Comparison of ENCODE assay signal across 23 cellular contexts in the genomic region with DNA sequence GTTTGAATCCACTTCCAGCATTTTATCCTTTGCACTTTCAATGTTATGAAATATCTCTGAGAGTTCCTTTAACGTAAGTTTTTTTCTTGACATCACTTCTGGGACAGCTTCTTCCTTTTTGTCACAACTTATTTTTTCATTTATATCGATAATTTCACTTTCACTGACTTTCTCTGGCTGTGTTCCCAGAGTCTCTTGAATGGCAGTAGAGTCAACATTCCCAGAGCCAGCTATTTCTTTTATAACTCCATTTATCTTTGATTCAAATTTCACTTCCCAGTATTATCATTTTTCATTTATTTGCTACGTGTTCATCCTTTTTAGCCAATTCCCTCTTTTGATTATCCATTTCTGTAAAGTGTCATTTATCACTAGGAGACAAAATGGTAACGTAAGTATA.
"Had no signal": no experiment of that assay in that cellular context is flagged by ENCODE, and none has a peak within 500 bp of the region (broad histone marks: within the 10 kb centered on the region; RNA-seq: fewer than 3 reads in every experiment).

No MANE protein-coding gene starts in this region.

- H3K4me1 ChIP-seq: esophagus squamous epithelium, left lung, prostate gland, transverse colon, uterus had no signal

- H3K27ac Mint-ChIP-seq: activated CD4-positive, alpha-beta memory T cell treated with anti-CD3 and anti-CD28 coated beads for 36 hours; activated CD4-positive, alpha-beta T cell treated with anti-CD3 and anti-CD28 coated beads for 36 hours; activated naive CD8-positive, alpha-beta T cell; activated T-helper 1 cell treated with anti-CD3 and anti-CD28 coated beads, Interleukin-12 subunit alpha, Interleukin-12 subunit beta, Interleukin-2, Interleukin-4 antibody, amounts not matched to agents 30 ng/mL and 10 ng/mL and 1 ng/mL, durations not matched to agents 14 hours and 24 hours and 36 hours; nephron progenitor cell; stimulated activated naive CD8-positive, alpha-beta T cell treated with anti-CD3 and anti-CD28 coated beads, Interleukin-15, Interleukin-2, amounts not matched to agents 100 ng/mL and 50 ng/mL, for 24 hours had no signal

- DNase-seq: activated CD4-positive, alpha-beta memory T cell treated with anti-CD3 and anti-CD28 coated beads for 36 hours; activated CD4-positive, alpha-beta T cell treated with anti-CD3 and anti-CD28 coated beads for 36 hours; activated gamma-delta T cell treated with Interleukin-2 at 50 U/mL for 16 hours; activated T-cell treated with anti-CD3 and anti-CD28 coated beads for 4 hours; amniotic stem cell; dermis blood vessel endothelial cell; effector memory CD4-positive, alpha-beta T cell; esophagus squamous epithelium; foreskin keratinocyte; left lung; nephron progenitor cell; occipital lobe; right cardiac atrium; stimulated activated CD4-positive, alpha-beta T cell treated with anti-CD3 and anti-CD28 coated beads, Interleukin-2, amount 100 ng/mL, for 24 hours; transverse colon; uterus had no signal

- ATAC-seq: activated CD4-positive, alpha-beta T cell treated with anti-CD3 and anti-CD28 coated beads for 36 hours; foreskin keratinocyte; left lung; right cardiac atrium had no signal

- H3K9me3 Mint-ChIP-seq: activated CD4-positive, alpha-beta memory T cell treated with anti-CD3 and anti-CD28 coated beads for 36 hours; activated T-helper 1 cell treated with anti-CD3 and anti-CD28 coated beads, Interleukin-12 subunit alpha, Interleukin-12 subunit beta, Interleukin-2, Interleukin-4 antibody, amounts not matched to agents 30 ng/mL and 10 ng/mL and 1 ng/mL, durations not matched to agents 14 hours and 24 hours and 36 hours; nephron progenitor cell; stimulated activated naive CD8-positive, alpha-beta T cell treated with anti-CD3 and anti-CD28 coated beads, Interleukin-15, Interleukin-2, amounts not matched to agents 100 ng/mL and 50 ng/mL, for 24 hours had no signal

- H3K4me3 ChIP-seq: cardiac muscle cell, esophagus squamous epithelium, hepatocyte, left lung, prostate gland, suprapubic skin, transverse colon, uterus had no signal

- H3K36me3 ChIP-seq: cardiac muscle cell, esophagus squamous epithelium, left lung, prostate gland, suprapubic skin, transverse colon, uterus had no signal

- H3K4me3 Mint-ChIP-seq: activated CD4-positive, alpha-beta memory T cell treated with anti-CD3 and anti-CD28 coated beads for 36 hours; activated CD4-positive, alpha-beta T cell treated with anti-CD3 and anti-CD28 coated beads for 36 hours; activated naive CD8-positive, alpha-beta T cell; activated T-helper 1 cell treated with anti-CD3 and anti-CD28 coated beads, Interleukin-12 subunit alpha, Interleukin-12 subunit beta, Interleukin-2, Interleukin-4 antibody, amounts not matched to agents 30 ng/mL and 10 ng/mL and 1 ng/mL, durations not matched to agents 14 hours and 24 hours and 36 hours; nephron progenitor cell; stimulated activated naive CD8-positive, alpha-beta T cell treated with anti-CD3 and anti-CD28 coated beads, Interleukin-15, Interleukin-2, amounts not matched to agents 100 ng/mL and 50 ng/mL, for 24 hours had no signal

- H3K9me3 ChIP-seq: esophagus squamous epithelium, left lung, prostate gland, suprapubic skin, transverse colon, uterus had no signal

- H3K36me3 Mint-ChIP-seq: activated CD4-positive, alpha-beta memory T cell treated with anti-CD3 and anti-CD28 coated beads for 36 hours; activated naive CD8-positive, alpha-beta T cell had no signal

- H3K27me3 ChIP-seq: cardiac muscle cell, esophagus squamous epithelium, foreskin keratinocyte, hepatocyte, left lung, suprapubic skin, transverse colon, uterus had no signal

- H3K27ac ChIP-seq: cardiac muscle cell, esophagus squamous epithelium, foreskin keratinocyte, hepatocyte, left lung, prostate gland, suprapubic skin, transverse colon, uterus had no signal

- H3K27me3 Mint-ChIP-seq: activated CD4-positive, alpha-beta T cell treated with anti-CD3 and anti-CD28 coated beads for 36 hours; activated naive CD8-positive, alpha-beta T cell; stimulated activated naive CD8-positive, alpha-beta T cell treated with anti-CD3 and anti-CD28 coated beads, Interleukin-15, Interleukin-2, amounts not matched to agents 100 ng/mL and 50 ng/mL, for 24 hours had no signal

- H3K4me1 Mint-ChIP-seq: activated CD4-positive, alpha-beta T cell treated with anti-CD3 and anti-CD28 coated beads for 36 hours had no signal
